In genomic region chr3:49421890-49422378, GRCh38 we compare ENCODE assay signal across 9 cellular contexts. TPM values are rescaled to one million over a fixed set of nuclear protein-coding genes. Genes with fewer than 3 reads are reported as not detected.
DNase-seq lines count a peak whose midpoint lies in the region; ATAC-seq and TF ChIP-seq lines count a peak whose summit lies in the region.
"Had no signal": no experiment of that assay in that cellular context is flagged by ENCODE, and none has a peak within 500 bp of the region (broad histone marks: within the 10 kb centered on the region; RNA-seq: fewer than 3 reads in every experiment).

No MANE protein-coding gene starts in this region.

- H3K9me3 Mint-ChIP-seq in H9 (no peaks in the 10 kb centered on the region; a peak in 1 of 5 replicates), immature natural killer cell (no peaks in the 10 kb centered on the region)

- no peaks in the 10 kb centered on the region for H3K9me3 ChIP-seq in H9 (ENCODE audit: control insufficient read depth, low read depth, low read length)

- no CpG with 5 or more reads among the region's 14 CpGs for WGBS in H9 (ENCODE audit: extremely low coverage, insufficient read length, low lambda C conversion rate)

- H3K36me3 Mint-ChIP-seq in H9 (ENCODE audit: insufficient read depth in 1 of 3, low read depth in 3 of 3) (peaks cover 10 to 34% (median 24%) of the 10 kb centered on the region in 3 experiments), immature natural killer cell (peaks cover 0 to 14% (median 7%) of the 10 kb centered on the region in 3 donors)

- H3K4me2 ChIP-seq in H9 (ENCODE audit: insufficient read depth, insufficient read length, low read length): peak overlapping the region; percentile 86

- no peak overlapping the region for H3K23ac ChIP-seq in H9 (ENCODE audit: insufficient read length, low read depth, low read length)

- H3K27ac ChIP-seq in H9 (ENCODE audit: insufficient read length, low read depth, low read length) (no peak overlapping the region), brain microvascular endothelial cell (peak overlapping the region; percentile 67)

- peak overlapping the region; percentile 90 for H3K9ac ChIP-seq in H9 (ENCODE audit: extremely low read depth, insufficient read length, low read length)

- H3K56ac ChIP-seq in H9 (ENCODE audit: insufficient read length, low read depth, low read length): no peak overlapping the region

- no peak overlapping the region for H2BK15ac ChIP-seq in H9 (ENCODE audit: low read depth, low read length)

- no peak overlapping the region for H2BK12ac ChIP-seq in H9 (ENCODE audit: insufficient read length, low read depth, low read length)

- peak overlapping the region; percentile 80 for H3K18ac ChIP-seq in H9 (ENCODE audit: insufficient read length, low read depth, low read length)

- peak overlapping the region; percentile 25 for H2BK5ac ChIP-seq in H9 (ENCODE audit: insufficient read length, low read length)

- H4K20me1 ChIP-seq in H9 (ENCODE audit: control insufficient read depth, insufficient read depth, insufficient read length): no peaks in the 10 kb centered on the region

- H2AFZ ChIP-seq in H9 (ENCODE audit: low read length): no peak overlapping the region

- H3T11ph ChIP-seq in H9 (ENCODE audit: low read length): no peak overlapping the region

- peaks cover 24 to 28% of the 10 kb centered on the region in 2 experiments for H3K4me1 Mint-ChIP-seq in H9
- H3K4me1 Mint-ChIP-seq in immature natural killer cell: peaks cover 63 to 66% of the 10 kb centered on the region in 2 donors

- in situ Hi-C loops in brain microvascular endothelial cell (cut with HindIII; ENCODE audit: low pct_ligation_motif_present, low sequenced_read_pairs): no loop called here

- no peak overlapping the region for H2BK20ac ChIP-seq in H9 (ENCODE audit: low read depth, low read length, poor library complexity, severe bottlenecking)

- no peak for ATAC-seq in HG03175 (IDR thresholded peaks at IDR 0.05; ENCODE audit: unreplicated experiment)
- ATAC-seq in HG03520 (IDR thresholded peaks at IDR 0.05; ENCODE audit: unreplicated experiment): no peak

- no peak overlapping the region for H4K8ac ChIP-seq in H9 (replicated peaks; ENCODE audit: insufficient read length, low read depth, low read length)

- DNase-seq in H9 (no peak), brain microvascular endothelial cell (no peak), immature natural killer cell (peak in 1 of 3 donors; percentile 18), retinal pigment epithelial cell (ENCODE audit: low read depth) (no peak), NCI-H1105 treated with DMSO at 0.1 percent for 48 hours (lab: John Stamatoyannopoulos, UW) (no peak), GM19240 (ENCODE audit: insufficient read length, low spot score) (no peak)
- DNase-seq: NCI-H1694 had no signal

- no peak overlapping the region for H2BK120ac ChIP-seq in H9 (ENCODE audit: low read depth, low read length, poor library complexity, severe bottlenecking)

- H3K4me3 ChIP-seq in brain microvascular endothelial cell (ENCODE audit: low read depth, low read length): peak overlapping the region; percentile 17
- H3K4me3 ChIP-seq in retinal pigment epithelial cell (ENCODE audit: low read length): peak overlapping the region; percentile 56

- H4K91ac ChIP-seq in H9 (ENCODE audit: insufficient read length, low read depth, low read length): no peak overlapping the region

- no peaks in the 10 kb centered on the region; the same call in 1 of the 2 replicates for H3K4me1 ChIP-seq in H9 (ENCODE audit: insufficient read depth, low read length)

- peak overlapping the region; percentile 88 for H3K14ac ChIP-seq in H9 (ENCODE audit: insufficient read depth, low read length)

- H2AK5ac ChIP-seq in H9 (ENCODE audit: insufficient read length, low read length): no peak overlapping the region

- H3K79me1 ChIP-seq in H9 (ENCODE audit: insufficient read depth, low read depth, low read length, poor library complexity, severe bottlenecking): no peaks in the 10 kb centered on the region

- H3K27me3 ChIP-seq in H9 (ENCODE audit: insufficient read depth, low read length) (no peaks in the 10 kb centered on the region), brain microvascular endothelial cell (replicated peaks) (no peaks in the 10 kb centered on the region)

- TF ChIP-seq CTCF in H9 (conservative IDR thresholded peaks at IDR 0.05): no peak
- no peak for TF ChIP-seq CTCF in brain microvascular endothelial cell (IDR thresholded peaks at IDR 0.05; ENCODE audit: low read depth, low read length, missing control alignments)
- TF ChIP-seq CTCF in retinal pigment epithelial cell (conservative IDR thresholded peaks at IDR 0.05; ENCODE audit: low read depth, low read length): peak; percentile 13

- H3K4ac ChIP-seq in H9 (ENCODE audit: low read depth, low read length): no peak overlapping the region

- peak overlapping the region; percentile 91 to 97 (median 92) for H3K27ac Mint-ChIP-seq in H9
- H3K27ac Mint-ChIP-seq in immature natural killer cell: peak overlapping the region in 5 of 6 donors; percentile 30 to 55 (median 40)

- H3K4me3 Mint-ChIP-seq in H9 (peak overlapping the region; percentile 92 to 93), immature natural killer cell (peak overlapping the region; percentile 59 to 74 (median 70))

- no peaks in the 10 kb centered on the region for H3K79me2 ChIP-seq in H9 (ENCODE audit: insufficient read depth, low read length)

- no peak overlapping the region for H4K5ac ChIP-seq in H9 (ENCODE audit: insufficient read length, low read depth, low read length)

- H3K36me3 ChIP-seq in brain microvascular endothelial cell (replicated peaks): peaks cover 4% of the 10 kb centered on the region

- H3K27me3 Mint-ChIP-seq in H9 (ENCODE audit: low read depth): no peaks in the 10 kb centered on the region
- H3K27me3 Mint-ChIP-seq in immature natural killer cell (ENCODE audit: low read depth in 3 of 3): peaks cover 0 to 2% (median 2%) of the 10 kb centered on the region in 3 donors

- H3K23me2 ChIP-seq in H9 (ENCODE audit: insufficient read length, low read depth, low read length, poor library complexity, severe bottlenecking): peaks cover 4% of the 10 kb centered on the region

RNA-seq across cellular contexts. Expression of gene AMT, which starts 0.3 kb away (rescaled TPM):
- 38.8 and 41.2 TPM in 2 replicates for total RNA-seq in H9 (2021)
- polyA plus RNA-seq in immature natural killer cell: 1 to 10 TPM; 2.9 to 8.2 (median 4.8) TPM

RNA-seq across cellular contexts. Expression of gene NICN1, which starts 7.2 kb away (rescaled TPM):
- total RNA-seq in H9 (2021): 7.8 and 10.0 TPM in 2 replicates
- 10 to 100 TPM in 1 of 3 donors, 1 to 10 TPM in 2; 3.2 to 11.9 (median 4.2) TPM for polyA plus RNA-seq in immature natural killer cell

RNA-seq across cellular contexts. Expression of gene TCTA, which starts 9.7 kb away (rescaled TPM):
- total RNA-seq in H9 (2021): 11.2 and 12.2 TPM in 2 replicates
- polyA plus RNA-seq in immature natural killer cell: 10 to 100 TPM; 57.3 to 86.2 (median 62.6) TPM

RNA-seq across cellular contexts. Expression of gene RHOA, which starts 10.2 kb away (rescaled TPM):
- 403 and 409 TPM in 2 replicates for total RNA-seq in H9 (2021)
- 1,000 to 10,000 TPM in 1 of 3 donors, 100 to 1,000 TPM in 2; 863 to 1,056 (median 891) TPM for polyA plus RNA-seq in immature natural killer cell

RNA-seq across cellular contexts. Expression of gene DAG1, which starts 48.1 kb away (rescaled TPM):
- 93.0 and 94.0 TPM in 2 replicates for total RNA-seq in H9 (2021)
- 1 to 10 TPM; 3.2 to 6.0 (median 3.7) TPM for polyA plus RNA-seq in immature natural killer cell
